11 cellular contexts compared by ENCODE assay signal in the genomic region with DNA sequence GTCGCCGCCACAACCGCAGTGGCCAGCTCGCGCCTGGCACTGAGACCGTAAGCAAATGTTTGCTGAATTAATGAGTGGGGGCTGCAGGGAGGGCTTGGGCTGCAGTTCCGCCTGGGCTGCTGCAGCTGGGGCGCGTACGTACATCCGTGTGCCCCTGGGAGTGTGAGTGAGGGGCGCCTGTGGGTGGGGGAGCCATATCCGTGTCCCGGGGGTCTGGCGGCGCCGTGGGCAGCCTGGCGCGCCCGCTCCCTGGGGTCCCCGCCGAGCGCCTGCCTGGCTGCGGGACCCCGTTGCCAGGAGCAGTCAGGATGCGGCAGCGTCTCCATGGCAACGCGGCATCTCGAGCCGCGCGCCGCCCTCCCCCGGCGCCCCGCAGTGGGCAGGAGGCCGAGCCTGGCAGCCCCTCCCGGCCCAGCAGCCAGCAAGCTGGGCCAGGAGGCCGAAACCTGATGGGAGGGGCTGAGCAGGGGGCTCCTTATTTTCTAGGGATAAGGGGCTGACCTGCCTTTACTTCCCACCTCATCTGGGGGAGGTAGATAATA. TPM values are rescaled to one million over a fixed set of nuclear protein-coding genes. Genes with fewer than 3 reads are reported as not detected.
DNase-seq lines count a peak whose midpoint lies in the region; ATAC-seq and TF ChIP-seq lines count a peak whose summit lies in the region.
"Had no signal": no experiment of that assay in that cellular context is flagged by ENCODE, and none has a peak within 500 bp of the region (broad histone marks: within the 10 kb centered on the region; RNA-seq: fewer than 3 reads in every experiment).

No MANE protein-coding gene starts in this region.

- CTCF ChIA-PET in activated CD8-positive, alpha-beta T cell treated with anti-CD3 and anti-CD28 coated beads, Interleukin-2, amount 10 ng/mL, durations not matched to agents 7 days and 5 days (lab: Charles Lee), result interaction anchor here (0.9 to 7.1 kb wide), 6 partner anchors 11 to 133 kb away, joined by 5 to 187 read pairs (median 12); a partner anchor contains a TSS

- no peak overlapping the region for H3K27ac ChIP-seq in left ventricle myocardium inferior (replicated peaks)
- H3K27ac ChIP-seq: heart right ventricle, parathyroid adenoma had no signal

- H3K27me3 Mint-ChIP-seq in activated CD8-positive, alpha-beta T cell treated with anti-CD3 and anti-CD28 coated beads, Interleukin-2, amount 10 ng/mL, durations not matched to agents 7 days and 5 days (ENCODE audit: low read depth), result peaks cover 28% of the 10 kb centered on the region

- peak; percentile 42 for DNase-seq in left ventricle myocardium superior
- DNase-seq in left ventricle myocardium inferior, result no peak
- DNase-seq in activated CD8-positive, alpha-beta T cell treated with anti-CD3 and anti-CD28 coated beads, Interleukin-2, amount 10 ng/mL, durations not matched to agents 7 days and 5 days, result peak; percentile 44
- DNase-seq in amniotic stem cell (lab: John Stamatoyannopoulos, UW), result no peak
- DNase-seq in left colon, result no peak
- DNase-seq: activated CD4-positive, alpha-beta T cell treated with anti-CD3 and anti-CD28 coated beads, Interleukin-2, amount 50 U/mL, for 4 hours; heart right ventricle had no signal

- no peak overlapping the region for H3K27ac Mint-ChIP-seq in activated CD8-positive, alpha-beta T cell treated with anti-CD3 and anti-CD28 coated beads, Interleukin-2, amount 10 ng/mL, durations not matched to agents 7 days and 5 days

- no peaks in the 10 kb centered on the region for H3K9me3 Mint-ChIP-seq in activated CD8-positive, alpha-beta T cell treated with anti-CD3 and anti-CD28 coated beads, Interleukin-2, amount 10 ng/mL, durations not matched to agents 7 days and 5 days (ENCODE audit: insufficient read depth)

- intact Hi-C loops in left ventricle myocardium superior (cut with micrococcal nuclease) (loop anchor here (5.0 kb wide), 1 partner anchor 132 kb away; no protein-coding TSS in a partner anchor), left ventricle myocardium inferior (cut with micrococcal nuclease) (no loop called here), left colon (cut with DNase I, micrococcal nuclease) (no loop called here)

- H3K4me1 Mint-ChIP-seq in activated CD8-positive, alpha-beta T cell treated with anti-CD3 and anti-CD28 coated beads, Interleukin-2, amount 10 ng/mL, durations not matched to agents 7 days and 5 days (ENCODE audit: low read depth), result peaks cover 16% of the 10 kb centered on the region

- H3K4me3 ChIP-seq in left ventricle myocardium inferior (no peak overlapping the region), iPS-15b (ENCODE audit: low read depth, low read length) (peak overlapping the region; percentile 13)
- H3K4me3 ChIP-seq: heart right ventricle had no signal

- H3K4me3 Mint-ChIP-seq in activated CD8-positive, alpha-beta T cell treated with anti-CD3 and anti-CD28 coated beads, Interleukin-2, amount 10 ng/mL, durations not matched to agents 7 days and 5 days, result no peak overlapping the region

- peaks cover 35% of the 10 kb centered on the region for H3K4me1 ChIP-seq in left ventricle myocardium inferior
- H3K4me1 ChIP-seq in iPS-15b (ENCODE audit: control insufficient read depth, insufficient read depth, low read length), result peaks cover 13% of the 10 kb centered on the region
- H3K4me1 ChIP-seq: parathyroid adenoma had no signal

- H3K9me3 ChIP-seq in left ventricle myocardium inferior (replicated peaks), result no peaks in the 10 kb centered on the region
- H3K9me3 ChIP-seq in iPS-15b (ENCODE audit: control insufficient read depth, insufficient read depth, low read length), result no peaks in the 10 kb centered on the region
- H3K9me3 ChIP-seq: heart right ventricle had no signal

- H3K27me3 ChIP-seq in left ventricle myocardium inferior (ENCODE audit: low read depth) (peaks cover 38% of the 10 kb centered on the region), iPS-15b (ENCODE audit: control insufficient read depth, insufficient read depth, low read length) (peaks cover 57% of the 10 kb centered on the region)

- POLR2A ChIA-PET in activated CD8-positive, alpha-beta T cell treated with anti-CD3 and anti-CD28 coated beads, Interleukin-2, amount 10 ng/mL, durations not matched to agents 7 days and 5 days (lab: Charles Lee), result no interaction called here

- H3K36me3 ChIP-seq in left ventricle myocardium inferior (no peaks in the 10 kb centered on the region), iPS-15b (ENCODE audit: control insufficient read depth, insufficient read depth, low read length) (no peaks in the 10 kb centered on the region)
- H3K36me3 ChIP-seq: heart right ventricle had no signal

- H3K9ac ChIP-seq in iPS-15b (ENCODE audit: low read depth, low read length), result no peak overlapping the region
- H3K9ac ChIP-seq: parathyroid adenoma had no signal

- TF ChIP-seq CTCF in left ventricle myocardium inferior (IDR thresholded peaks at IDR 0.05; ENCODE audit: borderline replicate concordance), result no peak

- no peaks in the 10 kb centered on the region for H3K36me3 Mint-ChIP-seq in activated CD8-positive, alpha-beta T cell treated with anti-CD3 and anti-CD28 coated beads, Interleukin-2, amount 10 ng/mL, durations not matched to agents 7 days and 5 days (ENCODE audit: low read depth)

- ATAC-seq in left ventricle myocardium superior (no peak), left colon (no peak), GM19328 (IDR thresholded peaks at IDR 0.05; ENCODE audit: unreplicated experiment) (no peak), GM21367 (IDR thresholded peaks at IDR 0.05; ENCODE audit: unreplicated experiment) (no peak)
- peak; percentile 37 for ATAC-seq in activated CD8-positive, alpha-beta T cell treated with anti-CD3 and anti-CD28 coated beads, Interleukin-2, amount 10 ng/mL, durations not matched to agents 7 days and 5 days

RNA-seq across cellular contexts. Expression of a gene that starts 31.3 kb away (rescaled TPM):
- total RNA-seq in left ventricle myocardium superior (not detected), left ventricle myocardium inferior (not detected), left colon (under 1 TPM in 1 of 2 donors, not detected in 1; 0.08 TPM)
- not detected for total RNA-seq in activated CD8-positive, alpha-beta T cell treated with anti-CD3 and anti-CD28 coated beads, Interleukin-2, amount 10 ng/mL, durations not matched to agents 7 days and 5 days

Comparison
In these comparisons a context has a peak if more than half of its experiments do, and no peak if none do; other contexts are left out.
1. DNase-seq: peak in left ventricle myocardium superior (single experiment) and activated CD8-positive, alpha-beta T cell treated with anti-CD3 and anti-CD28 coated beads, Interleukin-2, amount 10 ng/mL, durations not matched to agents 7 days and 5 days (single experiment); none in left ventricle myocardium inferior (single experiment), amniotic stem cell (single experiment) and left colon (0 of 2).